Comparison of ENCODE assay signal across 18 cellular contexts in the genomic region with DNA sequence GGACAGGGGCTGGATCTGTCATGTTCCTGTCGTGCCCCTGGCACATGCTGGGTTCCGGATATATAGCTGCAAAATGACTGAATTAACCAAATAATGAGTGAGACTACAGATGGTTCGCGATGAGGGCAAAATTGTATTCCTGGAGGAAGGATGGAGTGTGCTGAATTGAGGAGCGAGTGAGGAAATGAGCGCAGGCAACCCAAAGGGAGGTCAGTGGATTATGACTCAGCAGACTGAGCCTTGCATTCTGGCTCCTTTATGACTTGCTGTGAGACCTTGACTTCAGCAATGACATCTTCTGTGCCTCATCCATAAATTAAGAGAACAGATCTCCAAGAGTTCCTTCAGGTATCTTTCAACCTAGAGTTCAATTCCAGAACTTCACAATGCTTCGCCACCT.
DNase-seq lines count a peak whose midpoint lies in the region; FAIRE-seq and TF ChIP-seq lines count a peak whose summit lies in the region.
"Had no signal": no experiment of that assay in that cellular context is flagged by ENCODE, and none has a peak within 500 bp of the region (broad histone marks: within the 10 kb centered on the region; RNA-seq: fewer than 3 reads in every experiment).

No MANE protein-coding gene starts in this region.

- H3K4me3 ChIP-seq in parathyroid adenoma (ENCODE audit: low read depth, low read length), result no peak overlapping the region

- peak overlapping the region; percentile 25 for H2AFZ ChIP-seq in parathyroid adenoma

- H3K36me3 ChIP-seq in parathyroid adenoma (ENCODE audit: control insufficient read depth, insufficient read depth, low read length), result no peaks in the 10 kb centered on the region

- no peaks in the 10 kb centered on the region for H3K79me2 ChIP-seq in parathyroid adenoma

- DNase-seq in D721Med (ENCODE audit: insufficient read length, low spot score) (no peak), HT1080 (ENCODE audit: low read depth) (peak; percentile 12), amniotic epithelial cell (ENCODE audit: low read depth) (peak; percentile 14), HCEC 1CT (no peak), GM19240 (ENCODE audit: insufficient read length, low spot score) (no peak), NCI-H1417 (lab: John Stamatoyannopoulos, UW) (no peak)
- DNase-seq: C1 segment of cervical spinal cord; DMS79; H9; NCI-H1436 treated with DMSO at 0.1 percent for 48 hours; NCI-H2029; NCI-H2171; NCI-H446; NCI-H526 treated with DMSO at 0.1 percent for 48 hours; NK-92 treated with Interleukin-12 subunit alpha and Interleukin-12 subunit beta, amount 100 ng/mL, for 24 hours; SHP77 treated with DMSO at 0.1 percent for 48 hours had no signal

- H3K9me3 ChIP-seq in parathyroid adenoma (ENCODE audit: control insufficient read depth, low read length), result no peaks in the 10 kb centered on the region
- H3K9me3 ChIP-seq: SK-N-SH had no signal

- H3K9ac ChIP-seq in parathyroid adenoma, result no peak overlapping the region
- H3K9ac ChIP-seq: SK-N-SH had no signal

- no peak overlapping the region for H3K4me2 ChIP-seq in parathyroid adenoma (ENCODE audit: low read length)
- H3K4me2 ChIP-seq: SK-N-SH had no signal

- TF ChIP-seq CTCF in D721Med (IDR thresholded peaks at IDR 0.05; ENCODE audit: insufficient read depth, missing control alignments) (no peak), parathyroid adenoma (IDR thresholded peaks at IDR 0.05) (no peak)

- FAIRE-seq in D721Med (lab: Jason Lieb, UNC), result peak; percentile 25

- H3K4me1 ChIP-seq in parathyroid adenoma, result peaks cover 9% of the 10 kb centered on the region

- peak overlapping the region; percentile 83 for H3K27ac ChIP-seq in parathyroid adenoma

- no peaks in the 10 kb centered on the region for H3K27me3 ChIP-seq in parathyroid adenoma (ENCODE audit: control insufficient read depth, insufficient read depth, low read length)

Comparison
In these comparisons a context has a peak if more than half of its experiments do, and no peak if none do; other contexts are left out.
1. DNase-seq: peak in HT1080 (single experiment) and amniotic epithelial cell (single experiment); none in D721Med (single experiment), HCEC 1CT (single experiment), GM19240 (single experiment) and NCI-H1417 (0 of 3).